In genomic region chr15:39953521-39953920, GRCh38 we compare ENCODE assay signal across 1 cellular context.
TF ChIP-seq lines count a peak whose summit lies in the region.

No MANE protein-coding gene starts in this region.

TF ChIP-seq in IMR-90, 13 proteins besides CTCF, POLR2A, EP300 and RAD21:
- peak; percentile 81 for TF ChIP-seq CEBPB (IDR thresholded peaks at IDR 0.05; ENCODE audit: low read depth, low read length)
- no peak for TF ChIP-seq NFE2L2 (IDR thresholded peaks at IDR 0.05; ENCODE audit: low read depth, low read length)
